8 cellular contexts compared by ENCODE assay signal in genomic region chr11:123577081-123577598, GRCh38.
DNase-seq lines count a peak whose midpoint lies in the region; ATAC-seq and TF ChIP-seq lines count a peak whose summit lies in the region.

No MANE protein-coding gene starts in this region.

- no peaks in the 10 kb centered on the region for H3K4me1 ChIP-seq in lower lobe of right lung

- H3K9me3 ChIP-seq in lower lobe of right lung = no peaks in the 10 kb centered on the region

- CTCF ChIA-PET in activated CD8-positive, alpha-beta T cell treated with anti-CD3 and anti-CD28 coated beads for 36 hours (lab: Charles Lee) = interaction anchor here (0.6 to 2.5 kb wide), 40 partner anchors 8 to 1258 kb away, joined by 3 to 26 read pairs (median 3); no protein-coding TSS in a partner anchor

- no peak overlapping the region for H3K27ac Mint-ChIP-seq in activated CD8-positive, alpha-beta T cell treated with anti-CD3 and anti-CD28 coated beads for 36 hours

- POLR2A ChIA-PET in activated CD8-positive, alpha-beta T cell treated with anti-CD3 and anti-CD28 coated beads for 36 hours (lab: Charles Lee) = interaction anchor here (1.3 kb wide), 1 partner anchor 9 kb away, joined by 3 read pairs; no protein-coding TSS in a partner anchor

- H3K36me3 ChIP-seq in lower lobe of right lung = no peaks in the 10 kb centered on the region

- peaks cover 15% of the 10 kb centered on the region for H3K27me3 ChIP-seq in lower lobe of right lung (ENCODE audit: low read depth)

- no peak for DNase-seq in GM12864 (ENCODE audit: low read depth)
- DNase-seq in NCI-H2171 treated with DMSO at 0.1 percent for 48 hours (lab: John Stamatoyannopoulos, UW) = peak; percentile 14
- peak; percentile 79 for DNase-seq in activated CD8-positive, alpha-beta T cell treated with anti-CD3 and anti-CD28 coated beads for 36 hours
- peak; percentile 47 for DNase-seq in dedifferentiated amniotic fluid mesenchymal stem cell (ENCODE audit: extremely low spot score)
- peak; percentile 79 for DNase-seq in lower lobe of right lung
- peak; percentile 50 for DNase-seq in stimulated activated CD8-positive, alpha-beta memory T cell treated with anti-CD3 and anti-CD28 coated beads, Interleukin-15, amount 100 ng/mL, for 24 hours (ENCODE audit: low read depth)

- no peaks in the 10 kb centered on the region for H3K36me3 Mint-ChIP-seq in activated CD8-positive, alpha-beta T cell treated with anti-CD3 and anti-CD28 coated beads for 36 hours (ENCODE audit: low read depth)

- intact Hi-C loops in activated CD8-positive, alpha-beta T cell treated with anti-CD3 and anti-CD28 coated beads for 36 hours (cut with micrococcal nuclease) = no loop called here
- intact Hi-C loops in lower lobe of right lung (cut with DNase I) = no loop called here

- H3K4me3 ChIP-seq in GM12864 (ENCODE audit: low read depth, low read length) = no peak overlapping the region
- no peak overlapping the region for H3K4me3 ChIP-seq in lower lobe of right lung

- H3K4me3 Mint-ChIP-seq in activated CD8-positive, alpha-beta T cell treated with anti-CD3 and anti-CD28 coated beads for 36 hours = no peak overlapping the region

- no peaks in the 10 kb centered on the region for H3K9me3 Mint-ChIP-seq in activated CD8-positive, alpha-beta T cell treated with anti-CD3 and anti-CD28 coated beads for 36 hours

- no peak overlapping the region for H3K27ac ChIP-seq in lower lobe of right lung

- H3K4me1 Mint-ChIP-seq in activated CD8-positive, alpha-beta T cell treated with anti-CD3 and anti-CD28 coated beads for 36 hours (ENCODE audit: low read depth) = peaks cover 5% of the 10 kb centered on the region

- TF ChIP-seq CTCF in GM12864 (IDR thresholded peaks at IDR 0.05; ENCODE audit: low read depth, low read length, missing control alignments) (peak; percentile 98), lower lobe of right lung (IDR thresholded peaks at IDR 0.05) (peak; percentile 87)
- peak; percentile 78 for TF ChIP-seq CTCF in activated CD8-positive, alpha-beta T cell treated with anti-CD3 and anti-CD28 coated beads for 36 hours (IDR thresholded peaks at IDR 0.05)

- peaks cover 1% of the 10 kb centered on the region for H3K27me3 Mint-ChIP-seq in activated CD8-positive, alpha-beta T cell treated with anti-CD3 and anti-CD28 coated beads for 36 hours

- peak; percentile 66 for ATAC-seq in HG02588 (IDR thresholded peaks at IDR 0.05; ENCODE audit: unreplicated experiment)
- ATAC-seq in activated CD8-positive, alpha-beta T cell treated with anti-CD3 and anti-CD28 coated beads for 36 hours = peak; percentile 77
- ATAC-seq in lower lobe of right lung = peak; percentile 68 to 74
- ATAC-seq in GM21447 (IDR thresholded peaks at IDR 0.05; ENCODE audit: unreplicated experiment) = no peak
